7 cellular contexts compared by ENCODE assay signal in genomic region chr2:169478745-169479256, GRCh38. TPM values are rescaled to one million over a fixed set of nuclear protein-coding genes. Genes with fewer than 3 reads are reported as not detected.
DNase-seq lines count a peak whose midpoint lies in the region; ATAC-seq and TF ChIP-seq lines count a peak whose summit lies in the region.

No MANE protein-coding gene starts in this region.

- no peaks in the 10 kb centered on the region for H3K9me3 ChIP-seq in HEK293 (ENCODE audit: control insufficient read depth, insufficient read depth, low read depth, low read length)

- TF ChIP-seq CTCF in HEK293 (tag by site-specific recombination; IDR thresholded peaks at IDR 0.05) = no peak
- no peak for TF ChIP-seq CTCF in activated CD8-positive, alpha-beta T cell treated with anti-CD3 and anti-CD28 coated beads for 36 hours (IDR thresholded peaks at IDR 0.05)

- intact Hi-C loops in activated CD8-positive, alpha-beta T cell treated with anti-CD3 and anti-CD28 coated beads for 36 hours (cut with micrococcal nuclease) = loop anchor here (10.0 kb wide), 1 partner anchor 504 kb away; no protein-coding TSS in a partner anchor

- CTCF ChIA-PET in HEK293 (lab: Yijun Ruan, JAX) = interaction anchor here (0.6 to 1.6 kb wide), 9 partner anchors 8 to 105 kb away, joined by 3 to 9 read pairs (median 3); partner anchors contain the start of genes KLHL41 and PPIG
- CTCF ChIA-PET in activated CD8-positive, alpha-beta T cell treated with anti-CD3 and anti-CD28 coated beads for 36 hours (lab: Charles Lee) = interaction anchor here (1.0 to 2.4 kb wide), 6 partner anchors 9 to 49 kb away, joined by 3 to 11 read pairs (median 6); no protein-coding TSS in a partner anchor

- no peak overlapping the region for H3K27ac ChIP-seq in HEK293 (ENCODE audit: extremely low read depth, low read depth, low read length)

- H3K27ac Mint-ChIP-seq in activated CD8-positive, alpha-beta T cell treated with anti-CD3 and anti-CD28 coated beads for 36 hours = peak overlapping the region; percentile 30
- H3K27ac Mint-ChIP-seq in stimulated activated effector memory CD8-positive, alpha-beta T cell treated with anti-CD3 and anti-CD28 coated beads, Interleukin-12 subunit alpha, Interleukin-12 subunit beta, amount 100 ng/mL, for 72 hours = peak overlapping the region; percentile 81

- H3K36me3 ChIP-seq in HEK293 (ENCODE audit: control insufficient read depth in 2 of 2, insufficient read depth in 1 of 2, low read length in 2 of 2) = peaks cover 0 to 15% of the 10 kb centered on the region in 2 experiments; a peak in 1 of 3 replicates

- H3K27me3 Mint-ChIP-seq in activated CD8-positive, alpha-beta T cell treated with anti-CD3 and anti-CD28 coated beads for 36 hours = no peaks in the 10 kb centered on the region

- H3K4me1 Mint-ChIP-seq in activated CD8-positive, alpha-beta T cell treated with anti-CD3 and anti-CD28 coated beads for 36 hours (ENCODE audit: low read depth) = peaks cover 13% of the 10 kb centered on the region
- H3K4me1 Mint-ChIP-seq in stimulated activated effector memory CD8-positive, alpha-beta T cell treated with anti-CD3 and anti-CD28 coated beads, Interleukin-12 subunit alpha, Interleukin-12 subunit beta, amount 100 ng/mL, for 72 hours = peaks cover 12% of the 10 kb centered on the region

- H3K9me3 Mint-ChIP-seq in activated CD8-positive, alpha-beta T cell treated with anti-CD3 and anti-CD28 coated beads for 36 hours = no peaks in the 10 kb centered on the region
- H3K9me3 Mint-ChIP-seq in stimulated activated effector memory CD8-positive, alpha-beta T cell treated with anti-CD3 and anti-CD28 coated beads, Interleukin-12 subunit alpha, Interleukin-12 subunit beta, amount 100 ng/mL, for 72 hours = no peaks in the 10 kb centered on the region

- H3K36me3 Mint-ChIP-seq in activated CD8-positive, alpha-beta T cell treated with anti-CD3 and anti-CD28 coated beads for 36 hours (ENCODE audit: low read depth) = no peaks in the 10 kb centered on the region
- H3K36me3 Mint-ChIP-seq in stimulated activated effector memory CD8-positive, alpha-beta T cell treated with anti-CD3 and anti-CD28 coated beads, Interleukin-12 subunit alpha, Interleukin-12 subunit beta, amount 100 ng/mL, for 72 hours = no peaks in the 10 kb centered on the region

- no peak for ATAC-seq in activated CD8-positive, alpha-beta T cell treated with anti-CD3 and anti-CD28 coated beads for 36 hours
- no peak for ATAC-seq in stimulated activated effector memory CD8-positive, alpha-beta T cell treated with anti-CD3 and anti-CD28 coated beads, Interleukin-12 subunit alpha, Interleukin-12 subunit beta, amount 100 ng/mL, for 72 hours

- POLR2A ChIA-PET in HEK293 (lab: Yijun Ruan, JAX) = interaction anchor here (0.9 to 1.6 kb wide), 5 partner anchors 11 to 104 kb away, joined by 3 to 5 read pairs (median 4); no protein-coding TSS in a partner anchor
- POLR2A ChIA-PET in activated CD8-positive, alpha-beta T cell treated with anti-CD3 and anti-CD28 coated beads for 36 hours (lab: Charles Lee) = interaction anchor here (0.5 to 1.0 kb wide), 4 partner anchors 42 to 316 kb away, joined by 3 to 4 read pairs (median 3); no protein-coding TSS in a partner anchor

- H3K4me3 ChIP-seq in HEK293 (ENCODE audit: low read depth, low read length) (peak overlapping the region; percentile 64), iPS-11a (ENCODE audit: low read depth, low read length) (peak overlapping the region; percentile 66)

- no peak for DNase-seq in activated CD8-positive, alpha-beta T cell treated with anti-CD3 and anti-CD28 coated beads for 36 hours
- DNase-seq in stimulated activated effector memory CD8-positive, alpha-beta T cell treated with anti-CD3 and anti-CD28 coated beads, Interleukin-12 subunit alpha, Interleukin-12 subunit beta, amount 100 ng/mL, for 72 hours (ENCODE audit: low spot score in 2 of 2) = no peak
- DNase-seq in MV-4-11 (lab: John Stamatoyannopoulos, UW) (no peak), iPS-NIHi7 (ENCODE audit: extremely low spot score) (no peak)
- no peak for DNase-seq in stimulated activated CD4-positive, alpha-beta T cell treated with anti-CD3 and anti-CD28 coated beads, Interleukin-2, amount 100 ng/mL, for 48 hours

- H3K4me3 Mint-ChIP-seq in activated CD8-positive, alpha-beta T cell treated with anti-CD3 and anti-CD28 coated beads for 36 hours = peak overlapping the region; percentile 81
- H3K4me3 Mint-ChIP-seq in stimulated activated effector memory CD8-positive, alpha-beta T cell treated with anti-CD3 and anti-CD28 coated beads, Interleukin-12 subunit alpha, Interleukin-12 subunit beta, amount 100 ng/mL, for 72 hours = peak overlapping the region; percentile 81

- no peaks in the 10 kb centered on the region for H3K4me1 ChIP-seq in HEK293 (ENCODE audit: control insufficient read depth, insufficient read depth, low read length)

TF ChIP-seq in HEK293, 187 proteins besides CTCF, POLR2A, EP300 and RAD21:
- TF ChIP-seq ZNF473 (tag by site-specific recombination; IDR thresholded peaks at IDR 0.05) (no peak), SCRT2 (tag by site-specific recombination; IDR thresholded peaks at IDR 0.05) (peak; percentile 23; the same call in 1 of the 2 replicates)

RNA-seq across cellular contexts. Expression of gene BBS5, which starts 0.5 kb away (rescaled TPM):
- total RNA-seq in activated CD8-positive, alpha-beta T cell treated with anti-CD3 and anti-CD28 coated beads for 36 hours = 1 to 10 TPM; 2.6 to 3.2 TPM

RNA-seq across cellular contexts. Expression of gene KLHL41, which starts 30.7 kb away (rescaled TPM):
- under 1 TPM in 1 of 2 experiments, not detected in 1; 0.34 TPM for total RNA-seq in activated CD8-positive, alpha-beta T cell treated with anti-CD3 and anti-CD28 coated beads for 36 hours
